15 cellular contexts compared by ENCODE assay signal in genomic region chr20:47551841-47552240, GRCh38. TPM values are rescaled to one million over a fixed set of nuclear protein-coding genes. Genes with fewer than 3 reads are reported as not detected.
DNase-seq lines count a peak whose midpoint lies in the region; ATAC-seq and TF ChIP-seq lines count a peak whose summit lies in the region.
"Had no signal": no experiment of that assay in that cellular context is flagged by ENCODE, and none has a peak within 500 bp of the region (broad histone marks: within the 10 kb centered on the region; RNA-seq: fewer than 3 reads in every experiment).

No MANE protein-coding gene starts in this region.

- H3K4me3 ChIP-seq in IMR-90 (ENCODE audit: insufficient read depth, low read depth, low read length) (no peak overlapping the region), mesendoderm (ENCODE audit: low read length) (no peak overlapping the region), gastroesophageal sphincter (no peak overlapping the region), SJCRH30 (no peak overlapping the region)
- H3K4me3 ChIP-seq: BLaER1 treated with 17β-estradiol and CSF1 and Interleukin-3, amounts not matched to agents 10 nM and 100 nM had no signal

- no peak overlapping the region for H2BK120ac ChIP-seq in IMR-90 (ENCODE audit: low read depth, low read length)
- no peak overlapping the region for H2BK120ac ChIP-seq in mesendoderm (ENCODE audit: low read depth, low read length)

- H3K27me3 ChIP-seq in IMR-90 (ENCODE audit: control insufficient read depth, insufficient read depth, low read length) (no peaks in the 10 kb centered on the region), mesendoderm (ENCODE audit: insufficient read depth, low read length, poor library complexity) (no peaks in the 10 kb centered on the region), gastroesophageal sphincter (no peaks in the 10 kb centered on the region), SJCRH30 (no peaks in the 10 kb centered on the region)
- H3K27me3 ChIP-seq: BLaER1 treated with 17β-estradiol and CSF1 and Interleukin-3, amounts not matched to agents 10 nM and 100 nM had no signal

- H3K4me1 Mint-ChIP-seq in activated CD8-positive, alpha-beta T cell treated with anti-CD3 and anti-CD28 coated beads for 36 hours (ENCODE audit: low read depth), result peaks cover 46% of the 10 kb centered on the region
- H3K4me1 Mint-ChIP-seq in activated CD8-positive, alpha-beta T cell treated with anti-CD3 and anti-CD28 coated beads, Interleukin-2, amount 10 ng/mL, durations not matched to agents 7 days and 5 days (ENCODE audit: low read depth), result peaks cover 21% of the 10 kb centered on the region

- H3K27ac ChIP-seq in IMR-90 (ENCODE audit: insufficient read depth, low read length) (no peak overlapping the region), mesendoderm (ENCODE audit: low read depth, low read length) (no peak overlapping the region), gastroesophageal sphincter (no peak overlapping the region), SJCRH30 (no peak overlapping the region)
- H3K27ac ChIP-seq: BLaER1 treated with 17β-estradiol and CSF1 and Interleukin-3, amounts not matched to agents 10 nM and 100 nM had no signal

- no peak overlapping the region for H2AFZ ChIP-seq in IMR-90 (replicated peaks; ENCODE audit: low read length, poor library complexity)

- peaks cover 22 to 38% of the 10 kb centered on the region in 2 experiments for H3K79me1 ChIP-seq in IMR-90 (ENCODE audit: low read depth in 1 of 2, low read length in 2 of 2)
- no peaks in the 10 kb centered on the region for H3K79me1 ChIP-seq in mesendoderm (ENCODE audit: low read length)

- H2AK5ac ChIP-seq in IMR-90 (ENCODE audit: low read depth, low read length) (peak overlapping the region; percentile 73; the same call in 1 of the 2 replicates), mesendoderm (ENCODE audit: low read length) (no peak overlapping the region)

- intact Hi-C loops in activated CD8-positive, alpha-beta T cell treated with anti-CD3 and anti-CD28 coated beads for 36 hours (cut with micrococcal nuclease), result no loop called here
- intact Hi-C loops in IMR-90 (cut with micrococcal nuclease), result no loop called here

- H3K4me2 ChIP-seq in IMR-90 (ENCODE audit: low read depth, low read length), result no peak overlapping the region
- no peak overlapping the region for H3K4me2 ChIP-seq in mesendoderm (ENCODE audit: low read length)
- H3K4me2 ChIP-seq: BLaER1 treated with 17β-estradiol and CSF1 and Interleukin-3, amounts not matched to agents 10 nM and 100 nM had no signal

- no peak overlapping the region for H2AK9ac ChIP-seq in IMR-90 (replicated peaks; ENCODE audit: low read depth, low read length, poor library complexity)

- H3K9ac ChIP-seq in IMR-90 (ENCODE audit: low read depth, low read length) (no peak overlapping the region), mesendoderm (ENCODE audit: low read length) (no peak overlapping the region)
- H3K9ac ChIP-seq: BLaER1 treated with 17β-estradiol and CSF1 and Interleukin-3, amounts not matched to agents 10 nM and 100 nM had no signal

- H2BK5ac ChIP-seq in IMR-90 (ENCODE audit: low read depth, low read length, poor library complexity, severe bottlenecking), result no peak overlapping the region
- H2BK5ac ChIP-seq in mesendoderm (ENCODE audit: low read length), result no peak overlapping the region

- H2BK15ac ChIP-seq in IMR-90 (ENCODE audit: low read depth, low read length) (no peak overlapping the region), mesendoderm (replicated peaks; ENCODE audit: low read depth) (no peak overlapping the region)

- peaks cover 38% of the 10 kb centered on the region for H3K36me3 Mint-ChIP-seq in activated CD8-positive, alpha-beta T cell treated with anti-CD3 and anti-CD28 coated beads for 36 hours (ENCODE audit: low read depth)
- peaks cover 34% of the 10 kb centered on the region for H3K36me3 Mint-ChIP-seq in activated CD8-positive, alpha-beta T cell treated with anti-CD3 and anti-CD28 coated beads, Interleukin-2, amount 10 ng/mL, durations not matched to agents 7 days and 5 days (ENCODE audit: low read depth)

- TF ChIP-seq EP300 in gastroesophageal sphincter (IDR thresholded peaks at IDR 0.05), result no peak

- H3K56ac ChIP-seq in IMR-90 (ENCODE audit: extremely low read depth, insufficient read depth, low read length) (no peak overlapping the region), mesendoderm (ENCODE audit: low read length) (no peak overlapping the region)

- no peak for TF ChIP-seq RAD21 in IMR-90 (IDR thresholded peaks at IDR 0.05; ENCODE audit: low read length)

- H3K9me3 Mint-ChIP-seq in activated CD8-positive, alpha-beta T cell treated with anti-CD3 and anti-CD28 coated beads for 36 hours, result no peaks in the 10 kb centered on the region
- no peaks in the 10 kb centered on the region for H3K9me3 Mint-ChIP-seq in activated CD8-positive, alpha-beta T cell treated with anti-CD3 and anti-CD28 coated beads, Interleukin-2, amount 10 ng/mL, durations not matched to agents 7 days and 5 days (ENCODE audit: insufficient read depth)
- H3K9me3 Mint-ChIP-seq: stimulated activated effector memory CD8-positive, alpha-beta T cell treated with anti-CD3 and anti-CD28 coated beads, Interleukin-12 subunit alpha, Interleukin-12 subunit beta, amount 100 ng/mL, for 72 hours had no signal

- H4K8ac ChIP-seq in IMR-90 (ENCODE audit: low read depth in 2 of 2, low read length in 2 of 2), result no peak overlapping the region
- no peak overlapping the region for H4K8ac ChIP-seq in mesendoderm (ENCODE audit: low read depth, low read length)

- no peak overlapping the region; the same call in 1 of the 2 replicates for H3K4ac ChIP-seq in IMR-90 (ENCODE audit: low read depth, low read length)
- H3K4ac ChIP-seq in mesendoderm (ENCODE audit: low read depth, low read length), result no peak overlapping the region

- H4K91ac ChIP-seq in IMR-90 (ENCODE audit: insufficient read depth, low read depth, low read length), result no peak overlapping the region

- no peak overlapping the region for H3K27ac Mint-ChIP-seq in activated CD8-positive, alpha-beta T cell treated with anti-CD3 and anti-CD28 coated beads for 36 hours
- no peak overlapping the region for H3K27ac Mint-ChIP-seq in activated CD8-positive, alpha-beta T cell treated with anti-CD3 and anti-CD28 coated beads, Interleukin-2, amount 10 ng/mL, durations not matched to agents 7 days and 5 days
- H3K27ac Mint-ChIP-seq: stimulated activated effector memory CD8-positive, alpha-beta T cell treated with anti-CD3 and anti-CD28 coated beads, Interleukin-12 subunit alpha, Interleukin-12 subunit beta, amount 100 ng/mL, for 72 hours had no signal

- BruUV-seq in IMR-90 (replicated peaks; lab: Mats Ljungman, UMichigan), result no TSS peak

- H3K18ac ChIP-seq in IMR-90 (ENCODE audit: low read depth, low read length) (no peak overlapping the region), mesendoderm (ENCODE audit: low read length) (no peak overlapping the region)

- H3K9me3 ChIP-seq in IMR-90 (ENCODE audit: control insufficient read depth, insufficient read depth, low read length), result no peaks in the 10 kb centered on the region
- H3K9me3 ChIP-seq in gastroesophageal sphincter, result no peaks in the 10 kb centered on the region
- H3K9me3 ChIP-seq in SJCRH30 (replicated peaks), result peaks cover 4% of the 10 kb centered on the region; the same call in 1 of the 2 replicates

- POLR2A ChIA-PET in activated CD8-positive, alpha-beta T cell treated with anti-CD3 and anti-CD28 coated beads for 36 hours (lab: Charles Lee), result interaction anchor here (0.6 kb wide), 1 partner anchor 322 kb away, joined by 3 read pairs; no protein-coding TSS in a partner anchor
- POLR2A ChIA-PET in activated CD8-positive, alpha-beta T cell treated with anti-CD3 and anti-CD28 coated beads, Interleukin-2, amount 10 ng/mL, durations not matched to agents 7 days and 5 days (lab: Charles Lee), result no interaction called here
- POLR2A ChIA-PET in IMR-90 (lab: Charles Lee; ENCODE audit: unreplicated experiment), result no interaction called here

- H4K5ac ChIP-seq in IMR-90 (ENCODE audit: low read depth, low read length) (no peak overlapping the region), mesendoderm (ENCODE audit: low read length) (no peak overlapping the region)

- H3K4me3 Mint-ChIP-seq in activated CD8-positive, alpha-beta T cell treated with anti-CD3 and anti-CD28 coated beads for 36 hours, result no peak overlapping the region
- H3K4me3 Mint-ChIP-seq in activated CD8-positive, alpha-beta T cell treated with anti-CD3 and anti-CD28 coated beads, Interleukin-2, amount 10 ng/mL, durations not matched to agents 7 days and 5 days, result no peak overlapping the region
- H3K4me3 Mint-ChIP-seq: stimulated activated effector memory CD8-positive, alpha-beta T cell treated with anti-CD3 and anti-CD28 coated beads, Interleukin-12 subunit alpha, Interleukin-12 subunit beta, amount 100 ng/mL, for 72 hours had no signal

- H3K23ac ChIP-seq in IMR-90 (ENCODE audit: low read depth, low read length) (peak overlapping the region; percentile 76; the same call in 1 of the 2 replicates), mesendoderm (ENCODE audit: low read length) (no peak overlapping the region)

- in situ Hi-C loops in IMR-90 (cut with MboI; ENCODE audit: low sequenced_read_pairs), result no loop called here

- H2BK20ac ChIP-seq in IMR-90 (ENCODE audit: low read depth, low read length), result no peak overlapping the region

- H3K14ac ChIP-seq in IMR-90 (replicated peaks; ENCODE audit: low read depth, low read length), result no peak overlapping the region; the same call in 1 of the 2 replicates

- H3K4me1 ChIP-seq in IMR-90 (ENCODE audit: control insufficient read depth, insufficient read depth, low read length) (no peaks in the 10 kb centered on the region), mesendoderm (ENCODE audit: control insufficient read depth, low read depth, low read length) (no peaks in the 10 kb centered on the region), gastroesophageal sphincter (peaks cover 0 to 39% (median 0%) of the 10 kb centered on the region in 3 donors), SJCRH30 (peaks cover 11% of the 10 kb centered on the region)

- CTCF ChIA-PET in activated CD8-positive, alpha-beta T cell treated with anti-CD3 and anti-CD28 coated beads for 36 hours (lab: Charles Lee), result interaction anchor here (1.2 to 1.8 kb wide), 3 partner anchors 66 to 168 kb away, joined by 3 to 6 read pairs (median 5); no protein-coding TSS in a partner anchor
- CTCF ChIA-PET in activated CD8-positive, alpha-beta T cell treated with anti-CD3 and anti-CD28 coated beads, Interleukin-2, amount 10 ng/mL, durations not matched to agents 7 days and 5 days (lab: Charles Lee), result interaction anchor here (1.1 to 1.7 kb wide), 2 partner anchors 9 to 168 kb away, joined by 5 read pairs; no protein-coding TSS in a partner anchor
- CTCF ChIA-PET in IMR-90 (lab: Yijun Ruan, JAX), result no interaction called here

- peak; percentile 56 for ATAC-seq in activated CD8-positive, alpha-beta T cell treated with anti-CD3 and anti-CD28 coated beads for 36 hours
- no peak for ATAC-seq in activated CD8-positive, alpha-beta T cell treated with anti-CD3 and anti-CD28 coated beads, Interleukin-2, amount 10 ng/mL, durations not matched to agents 7 days and 5 days
- ATAC-seq in IMR-90 (ENCODE audit: low read depth) (no peak), gastroesophageal sphincter (no peak)
- ATAC-seq: stimulated activated effector memory CD8-positive, alpha-beta T cell treated with anti-CD3 and anti-CD28 coated beads, Interleukin-12 subunit alpha, Interleukin-12 subunit beta, amount 100 ng/mL, for 72 hours had no signal

- DNase-seq in activated CD8-positive, alpha-beta T cell treated with anti-CD3 and anti-CD28 coated beads for 36 hours, result peak; percentile 43
- DNase-seq in activated CD8-positive, alpha-beta T cell treated with anti-CD3 and anti-CD28 coated beads, Interleukin-2, amount 10 ng/mL, durations not matched to agents 7 days and 5 days, result no peak
- DNase-seq in IMR-90, result no peak
- peak; percentile 48 for DNase-seq in RKO (ENCODE audit: low spot score)
- peak; percentile 35 for DNase-seq in mesendoderm
- no peak for DNase-seq in SJCRH30
- DNase-seq in H4 (ENCODE audit: low spot score), result no peak
- DNase-seq: activated CD8-positive, alpha-beta memory T cell treated with anti-CD3 and anti-CD28 coated beads for 24 hours; foreskin fibroblast; GOT3; NCI-H774; occipital lobe had no signal

- H3K9me1 ChIP-seq in IMR-90 (ENCODE audit: insufficient read depth, low read length), result peaks cover 5% of the 10 kb centered on the region; the same call in 1 of the 2 replicates

- H3K79me2 ChIP-seq in mesendoderm (ENCODE audit: control insufficient read depth, insufficient read depth, low read length), result no peaks in the 10 kb centered on the region

- TF ChIP-seq POLR2A in IMR-90 (IDR thresholded peaks at IDR 0.05; ENCODE audit: low read depth, low read length), result no peak
- TF ChIP-seq POLR2A in gastroesophageal sphincter (IDR thresholded peaks at IDR 0.05), result no peak

- H3K36me3 ChIP-seq in IMR-90 (ENCODE audit: control insufficient read depth, insufficient read depth, low read length) (no peaks in the 10 kb centered on the region), mesendoderm (ENCODE audit: control insufficient read depth, insufficient read depth, low read length) (no peaks in the 10 kb centered on the region), gastroesophageal sphincter (no peaks in the 10 kb centered on the region), SJCRH30 (no peaks in the 10 kb centered on the region)

- TF ChIP-seq CTCF in activated CD8-positive, alpha-beta T cell treated with anti-CD3 and anti-CD28 coated beads for 36 hours (IDR thresholded peaks at IDR 0.05), result no peak
- TF ChIP-seq CTCF in IMR-90 (conservative IDR thresholded peaks at IDR 0.05; ENCODE audit: low read depth, low read length), result no peak
- TF ChIP-seq CTCF in gastroesophageal sphincter (IDR thresholded peaks at IDR 0.05), result no peak

- H3K27me3 Mint-ChIP-seq in activated CD8-positive, alpha-beta T cell treated with anti-CD3 and anti-CD28 coated beads for 36 hours, result no peaks in the 10 kb centered on the region
- no peaks in the 10 kb centered on the region for H3K27me3 Mint-ChIP-seq in activated CD8-positive, alpha-beta T cell treated with anti-CD3 and anti-CD28 coated beads, Interleukin-2, amount 10 ng/mL, durations not matched to agents 7 days and 5 days (ENCODE audit: low read depth)

- dilution Hi-C loops in IMR-90 (cut with HindIII; ENCODE audit: low sequenced_read_pairs, unreplicated experiment), result no loop called here

- H4K20me1 ChIP-seq in IMR-90 (ENCODE audit: insufficient read depth, low read length), result peaks cover 3% of the 10 kb centered on the region; the same call in 1 of the 2 replicates

RNA-seq across cellular contexts. Expression of gene NCOA3, which starts 50.2 kb away (rescaled TPM):
- total RNA-seq in activated CD8-positive, alpha-beta T cell treated with anti-CD3 and anti-CD28 coated beads for 36 hours, result 10 to 100 TPM; 66.2 to 73.7 TPM
- 10 to 100 TPM; 57.4 to 60.1 TPM for total RNA-seq in activated CD8-positive, alpha-beta T cell treated with anti-CD3 and anti-CD28 coated beads, Interleukin-2, amount 10 ng/mL, durations not matched to agents 7 days and 5 days
- total RNA-seq in IMR-90 (2012; rRNA removed) (27.2 and 29.0 TPM in 2 replicates), gastroesophageal sphincter (10 to 100 TPM; 28.8 to 44.5 (median 37.6) TPM)
- 8.1 and 8.8 TPM in 2 replicates for polyA plus RNA-seq in IMR-90 (2012; rRNA removed)
- 2.7 and 2.8 TPM in 2 replicates for polyA plus RNA-seq in IMR-90 (2012; cell fraction: cytosol; rRNA removed)
- 5.1 and 16.2 TPM in 2 replicates for polyA plus RNA-seq in IMR-90 (2012; cell fraction: nucleus; rRNA removed; ENCODE audit: low replicate concordance)
- polyA plus RNA-seq in mesendoderm (2013, experiment 1 of 2), result 6.1 TPM
- 6.3 TPM for polyA plus RNA-seq in mesendoderm (2013, experiment 2 of 2)
- total RNA-seq in SJCRH30 (2014; rRNA removed; shearing (Covaris generic)), result 26.7 and 28.1 TPM in 2 replicates
- 10.2 and 12.3 TPM in 2 replicates for total RNA-seq in H4 (2014; rRNA removed; shearing (Covaris generic))

Comparison
In these comparisons a context has a peak if more than half of its experiments do, and no peak if none do; other contexts are left out.
1. DNase-seq: peak in activated CD8-positive, alpha-beta T cell treated with anti-CD3 and anti-CD28 coated beads for 36 hours (single experiment), RKO (single experiment) and mesendoderm (single experiment); none in activated CD8-positive, alpha-beta T cell treated with anti-CD3 and anti-CD28 coated beads, Interleukin-2, amount 10 ng/mL, durations not matched to agents 7 days and 5 days (single experiment), IMR-90 (single experiment), SJCRH30 (0 of 2) and H4 (single experiment).